8 cellular contexts compared by ENCODE assay signal in the genomic region with DNA sequence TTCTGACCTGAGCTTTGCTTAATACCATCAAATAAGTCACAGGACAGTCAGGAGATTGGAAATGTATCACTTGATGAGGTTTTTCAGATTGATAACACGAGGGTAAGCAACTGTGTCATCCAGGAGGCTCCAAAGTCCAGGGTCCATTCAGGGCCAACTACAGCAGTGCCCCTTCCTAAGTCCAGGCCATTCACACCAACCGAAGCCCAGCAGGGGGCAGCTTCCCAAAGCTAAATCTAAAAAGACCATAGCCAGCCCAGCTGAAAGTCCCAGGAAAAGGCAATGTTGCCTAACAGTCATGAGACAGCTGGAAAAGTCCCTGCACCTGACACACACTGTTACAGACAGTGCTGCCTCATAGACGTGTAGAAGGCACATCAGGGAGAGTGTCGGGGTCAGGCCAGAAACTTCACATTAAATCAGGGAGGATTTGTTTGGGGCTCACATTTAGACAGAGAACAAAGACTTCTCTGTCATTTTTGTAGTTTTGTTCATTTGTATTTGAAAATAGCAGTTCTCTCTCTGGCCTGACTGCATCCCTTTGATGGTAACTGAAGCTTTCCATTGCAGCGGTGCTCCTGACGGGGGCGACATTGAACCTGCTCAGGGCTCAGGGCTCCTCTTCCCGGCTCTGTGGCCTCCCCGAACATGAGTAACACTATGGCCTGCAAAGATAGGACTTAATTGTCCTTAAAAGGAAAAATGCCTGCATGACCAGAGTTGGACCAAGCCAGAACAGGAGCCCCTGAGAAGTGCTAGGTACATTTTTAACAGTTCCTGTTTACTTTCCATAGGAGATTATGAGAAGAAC.
DNase-seq lines count a peak whose midpoint lies in the region; ATAC-seq and TF ChIP-seq lines count a peak whose summit lies in the region.

No MANE protein-coding gene starts in this region.

- H3K27ac Mint-ChIP-seq in Caco-2 (ENCODE audit: unreplicated experiment): no peak overlapping the region

- TF ChIP-seq POLR2A in breast epithelium (IDR thresholded peaks at IDR 0.05): no peak

- no peak overlapping the region for H3K4me3 Mint-ChIP-seq in Caco-2 (ENCODE audit: unreplicated experiment)

- H3K27me3 Mint-ChIP-seq in Caco-2 (ENCODE audit: insufficient read depth, unreplicated experiment): no peaks in the 10 kb centered on the region

- TF ChIP-seq CTCF in Caco-2 (IDR thresholded peaks at IDR 0.05; ENCODE audit: insufficient read depth in 1 of 2, low read depth in 1 of 2, low read length in 1 of 2, severe bottlenecking in 1 of 2, unreplicated experiment in 1 of 2) (peak; percentile 42 to 47), breast epithelium (IDR thresholded peaks at IDR 0.05) (peak; percentile 13 to 42 (median 17))

- peaks cover 28% of the 10 kb centered on the region for H3K4me1 Mint-ChIP-seq in Caco-2 (ENCODE audit: low read depth, unreplicated experiment)

- H3K27me3 ChIP-seq in Caco-2 (replicated peaks; ENCODE audit: control insufficient read depth, insufficient read depth, low read length) (no peaks in the 10 kb centered on the region), breast epithelium (no peaks in the 10 kb centered on the region)

- intact Hi-C loops in Caco-2 (cut with micrococcal nuclease; ENCODE audit: unreplicated experiment) (loop anchor here (1.0 to 10.0 kb wide), 8 partner anchors 78 to 688 kb away; partner anchors contain the start of gene NRIP1), breast epithelium (cut with DNase I; ENCODE audit: low total_unique reads) (no loop called here)

- ATAC-seq in GM19395 (IDR thresholded peaks at IDR 0.05; ENCODE audit: unreplicated experiment) (peak; percentile 79), HG03575 (IDR thresholded peaks at IDR 0.05; ENCODE audit: extremely low read depth, insufficient number of reproducible peaks, low FRiP score, unreplicated experiment) (peak; percentile 46)

- peaks cover 10% of the 10 kb centered on the region for H3K9me3 Mint-ChIP-seq in Caco-2 (ENCODE audit: unreplicated experiment)

- peak overlapping the region; percentile 36 to 40 for H3K27ac ChIP-seq in breast epithelium

- no peak overlapping the region for H3K4me3 ChIP-seq in Caco-2 (ENCODE audit: low read depth, low read length)
- H3K4me3 ChIP-seq in breast epithelium: no peak overlapping the region

- H3K36me3 Mint-ChIP-seq in Caco-2 (ENCODE audit: insufficient read depth, unreplicated experiment): no peaks in the 10 kb centered on the region

- H3K36me3 ChIP-seq in Caco-2 (ENCODE audit: control insufficient read depth, insufficient read depth, low read length) (no peaks in the 10 kb centered on the region), breast epithelium (no peaks in the 10 kb centered on the region)

- BruUV-seq in Caco-2 (replicated peaks; lab: Mats Ljungman, UMichigan): no TSS peak

- DNase-seq in Caco-2: peak; percentile 73 to 80
- DNase-seq in RPMI8226: peak; percentile 57
- DNase-seq in breast epithelium (ENCODE audit: low spot score in 2 of 2): peak in 1 of 2 donors; percentile 24
- peak; percentile 93 for DNase-seq in islet precursor cell
- DNase-seq in stimulated activated CD4-positive, alpha-beta T cell treated with anti-CD3 and anti-CD28 coated beads, Interleukin-1b, Interleukin-23, amount 100 ng/mL, for 4 hours (ENCODE audit: low read depth in 2 of 2): peak; percentile 13 to 18
- DNase-seq in NCI-H2227 treated with DMSO at 0.1 percent for 48 hours (lab: John Stamatoyannopoulos, UW): no peak

- H3K9me3 ChIP-seq in Caco-2 (no peaks in the 10 kb centered on the region), breast epithelium (no peaks in the 10 kb centered on the region)

- POLR2A ChIA-PET in Caco-2 (lab: Charles Lee): no interaction called here

- CTCF ChIA-PET in Caco-2 (lab: Charles Lee): interaction anchor here (0.6 to 1.8 kb wide), 7 partner anchors 19 to 1245 kb away, joined by 3 to 7 read pairs (median 4); partner anchors contain the start of gene NRIP1

- H3K4me1 ChIP-seq in Caco-2 (peaks cover 23% of the 10 kb centered on the region), breast epithelium (no peaks in the 10 kb centered on the region)
